11 cellular contexts compared by ENCODE assay signal in genomic region chr9:128556915-128557634, GRCh38. TPM values are rescaled to one million over a fixed set of nuclear protein-coding genes. Genes with fewer than 3 reads are reported as not detected.
DNase-seq lines count a peak whose midpoint lies in the region; ATAC-seq and TF ChIP-seq lines count a peak whose summit lies in the region.
"Had no signal": no experiment of that assay in that cellular context is flagged by ENCODE, and none has a peak within 500 bp of the region (broad histone marks: within the 10 kb centered on the region; RNA-seq: fewer than 3 reads in every experiment).

No MANE protein-coding gene starts in this region.

- peaks cover 19% of the 10 kb centered on the region for H3K4me1 Mint-ChIP-seq in CD8-positive, alpha-beta T cell (ENCODE audit: low read depth)
- peaks cover 22 to 29% of the 10 kb centered on the region in 2 donors for H3K4me1 Mint-ChIP-seq in effector memory CD8-positive, alpha-beta T cell (ENCODE audit: low read depth in 2 of 2)

- H3K27me3 ChIP-seq in CD8-positive, alpha-beta T cell (ENCODE audit: insufficient read depth, low read length), result no peaks in the 10 kb centered on the region
- H3K27me3 ChIP-seq in Karpas-422 (ENCODE audit: low read length) (no peaks in the 10 kb centered on the region), neural cell (ENCODE audit: insufficient read depth, low read depth, low read length) (no peaks in the 10 kb centered on the region)

- H3K4me3 ChIP-seq in CD8-positive, alpha-beta T cell (ENCODE audit: low read depth, low read length), result no peak overlapping the region
- H3K4me3 ChIP-seq in Karpas-422 (ENCODE audit: low read length), result no peak overlapping the region
- H3K4me3 ChIP-seq in neural cell (ENCODE audit: low read length), result peak overlapping the region; percentile 98

- H3K9ac ChIP-seq in Karpas-422 (ENCODE audit: low read length) (no peak overlapping the region), neural cell (ENCODE audit: low read length) (no peak overlapping the region)

- POLR2A ChIA-PET in CD8-positive, alpha-beta T cell (lab: Charles Lee), result interaction anchor here (0.6 to 1.0 kb wide), 3 partner anchors 11 to 1125 kb away, joined by 3 to 5 read pairs (median 4); no protein-coding TSS in a partner anchor

- peak overlapping the region; percentile 21 for H3K27ac Mint-ChIP-seq in CD8-positive, alpha-beta T cell
- peak overlapping the region; percentile 39 to 49 for H3K27ac Mint-ChIP-seq in effector memory CD8-positive, alpha-beta T cell

- TF ChIP-seq RAD21 in neural cell (conservative IDR thresholded peaks at IDR 0.05), result no peak

- peaks cover 88% of the 10 kb centered on the region for H3K79me2 ChIP-seq in Karpas-422 (ENCODE audit: low read length)
- H3K79me2 ChIP-seq in neural cell (replicated peaks; ENCODE audit: insufficient read depth, low read length), result peaks cover 70% of the 10 kb centered on the region

- H4K20me1 ChIP-seq in Karpas-422 (ENCODE audit: insufficient read depth, low read depth, low read length) (peaks cover 10% of the 10 kb centered on the region; the same call in 1 of the 2 replicates), neural cell (ENCODE audit: insufficient read depth) (peaks cover 18% of the 10 kb centered on the region)

- no peaks in the 10 kb centered on the region for H3K9me3 Mint-ChIP-seq in CD8-positive, alpha-beta T cell
- no peaks in the 10 kb centered on the region for H3K9me3 Mint-ChIP-seq in effector memory CD8-positive, alpha-beta T cell
- H3K9me3 Mint-ChIP-seq: mesothelial cell of epicardium had no signal

- TF ChIP-seq EP300 in neural cell (conservative IDR thresholded peaks at IDR 0.05; ENCODE audit: poor library complexity, severe bottlenecking), result no peak

- CTCF ChIA-PET in CD8-positive, alpha-beta T cell (lab: Charles Lee), result interaction anchor here (1.2 kb wide), 2 partner anchors 15 to 123 kb away, joined by 3 read pairs; no protein-coding TSS in a partner anchor

- no peaks in the 10 kb centered on the region for H3K9me3 ChIP-seq in CD8-positive, alpha-beta T cell (ENCODE audit: low read length)
- H3K9me3 ChIP-seq in Karpas-422 (ENCODE audit: low read length) (no peaks in the 10 kb centered on the region), neural cell (ENCODE audit: low read length) (no peaks in the 10 kb centered on the region)

- DNase-seq in CD8-positive, alpha-beta T cell, result no peak
- DNase-seq in Karpas-422 (no peak), NCI-H2196 (lab: John Stamatoyannopoulos, UW; ENCODE audit: unreplicated experiment) (no peak), NCI-H187 treated with DMSO at 0.1 percent for 48 hours (lab: John Stamatoyannopoulos, UW) (no peak)
- DNase-seq in effector memory CD8-positive, alpha-beta T cell, result no peak
- DNase-seq: COR-L47, MM.1S had no signal

- H3K36me3 ChIP-seq in CD8-positive, alpha-beta T cell (ENCODE audit: insufficient read depth, low read length), result no peaks in the 10 kb centered on the region
- H3K36me3 ChIP-seq in Karpas-422 (ENCODE audit: insufficient read depth, low read length) (0 out of 2 replicates have a peak, but pooled peaks cover 2% of the 10 kb centered on the region), neural cell (ENCODE audit: insufficient read depth, low read length) (no peaks in the 10 kb centered on the region)

- H3F3A ChIP-seq in neural cell (ENCODE audit: insufficient read depth, low read length, poor library complexity, severe bottlenecking), result peaks cover 3% of the 10 kb centered on the region

- H3K27me3 Mint-ChIP-seq in CD8-positive, alpha-beta T cell (ENCODE audit: low read depth), result no peaks in the 10 kb centered on the region
- no peaks in the 10 kb centered on the region for H3K27me3 Mint-ChIP-seq in effector memory CD8-positive, alpha-beta T cell

- H3K36me3 Mint-ChIP-seq in CD8-positive, alpha-beta T cell, result peaks cover 7% of the 10 kb centered on the region
- H3K36me3 Mint-ChIP-seq in effector memory CD8-positive, alpha-beta T cell (ENCODE audit: insufficient read depth), result peaks cover 33% of the 10 kb centered on the region

- ATAC-seq in CD8-positive, alpha-beta T cell, result no peak
- no peak for ATAC-seq in effector memory CD8-positive, alpha-beta T cell (replicated peaks)
- ATAC-seq in GM21576 (IDR thresholded peaks at IDR 0.05; ENCODE audit: unreplicated experiment), result no peak
- no peak for ATAC-seq in HG03571 (IDR thresholded peaks at IDR 0.05; ENCODE audit: unreplicated experiment)

- H3K9me2 ChIP-seq in Karpas-422 (replicated peaks; ENCODE audit: insufficient read depth, low read length) (no peaks in the 10 kb centered on the region), neural cell (ENCODE audit: insufficient read depth, low read length) (no peaks in the 10 kb centered on the region)

- H3K4me3 Mint-ChIP-seq in CD8-positive, alpha-beta T cell, result peak overlapping the region; percentile 32
- H3K4me3 Mint-ChIP-seq in effector memory CD8-positive, alpha-beta T cell, result peak overlapping the region in 1 of 2 donors; percentile 37
- H3K4me3 Mint-ChIP-seq: mesothelial cell of epicardium had no signal

- no peak overlapping the region for H3K27ac ChIP-seq in CD8-positive, alpha-beta T cell (ENCODE audit: low read depth, low read length)
- peak overlapping the region; percentile 3 for H3K27ac ChIP-seq in Karpas-422 (ENCODE audit: low read length)
- H3K27ac ChIP-seq in neural cell (ENCODE audit: low read length), result no peak overlapping the region

- H3K4me2 ChIP-seq in Karpas-422 (ENCODE audit: low read depth, low read length, poor library complexity, severe bottlenecking), result peak overlapping the region; percentile 25
- H3K4me2 ChIP-seq in neural cell (ENCODE audit: low read length), result peak overlapping the region; percentile 20

- intact Hi-C loops in CD8-positive, alpha-beta T cell (cut with DNase I, micrococcal nuclease), result loop anchor here in 1 of 2 experiments (10.0 kb wide), 1 partner anchor 282 kb away; the partner anchor contains the start of genes GOLGA2 and SWI5

- TF ChIP-seq CTCF in CD8-positive, alpha-beta T cell (IDR thresholded peaks at IDR 0.05), result no peak
- TF ChIP-seq CTCF in neural cell (IDR thresholded peaks at IDR 0.05; ENCODE audit: poor library complexity, severe bottlenecking), result no peak

- H3K4me1 ChIP-seq in CD8-positive, alpha-beta T cell (ENCODE audit: insufficient read depth, low read length), result peaks cover 59% of the 10 kb centered on the region
- peaks cover 61% of the 10 kb centered on the region for H3K4me1 ChIP-seq in Karpas-422 (ENCODE audit: low read length)

- H2AFZ ChIP-seq in Karpas-422 (ENCODE audit: low read length) (no peak overlapping the region), neural cell (ENCODE audit: low read depth, low read length) (no peak overlapping the region)

TF ChIP-seq in neural cell, 6 proteins besides CTCF, POLR2A, EP300 and RAD21:
- TF ChIP-seq TAF1 (IDR thresholded peaks at IDR 0.05; ENCODE audit: low read depth), result no peak
- no peak for TF ChIP-seq SMC3 (conservative IDR thresholded peaks at IDR 0.05; ENCODE audit: poor library complexity)
- no peak for TF ChIP-seq POLR2AphosphoS5 (IDR thresholded peaks at IDR 0.05)
- no peak for TF ChIP-seq EZH2 (IDR thresholded peaks at IDR 0.05; ENCODE audit: borderline replicate concordance, insufficient read depth, low read length, poor library complexity, severe bottlenecking)
- TF ChIP-seq MXI1 (conservative IDR thresholded peaks at IDR 0.05; ENCODE audit: poor library complexity, severe bottlenecking), result no peak
- TF ChIP-seq REST (IDR thresholded peaks at IDR 0.05; ENCODE audit: borderline replicate concordance), result no peak

RNA-seq across cellular contexts. Expression of gene SPTAN1, which starts 4.7 kb away (rescaled TPM):
- 100 to 1,000 TPM; 299 to 332 TPM for total RNA-seq in CD8-positive, alpha-beta T cell
- total RNA-seq in Karpas-422 (2014; rRNA removed; shearing (Covaris generic); ENCODE audit: low replicate concordance), result 167 and 189 TPM in 2 replicates
- 287 and 353 TPM in 2 replicates for polyA plus RNA-seq in neural cell
- polyA minus RNA-seq in neural cell, result 653 and 675 TPM in 2 replicates

RNA-seq across cellular contexts. Expression of gene GLE1, which starts 52.6 kb away (rescaled TPM):
- total RNA-seq in CD8-positive, alpha-beta T cell, result 1 to 10 TPM; 6.6 to 8.5 TPM
- 26.5 and 32.7 TPM in 2 replicates for total RNA-seq in Karpas-422 (2014; rRNA removed; shearing (Covaris generic); ENCODE audit: low replicate concordance)
- 29.6 and 33.2 TPM in 2 replicates for polyA plus RNA-seq in neural cell
- 39.9 and 41.6 TPM in 2 replicates for polyA minus RNA-seq in neural cell
